In the genomic region with DNA sequence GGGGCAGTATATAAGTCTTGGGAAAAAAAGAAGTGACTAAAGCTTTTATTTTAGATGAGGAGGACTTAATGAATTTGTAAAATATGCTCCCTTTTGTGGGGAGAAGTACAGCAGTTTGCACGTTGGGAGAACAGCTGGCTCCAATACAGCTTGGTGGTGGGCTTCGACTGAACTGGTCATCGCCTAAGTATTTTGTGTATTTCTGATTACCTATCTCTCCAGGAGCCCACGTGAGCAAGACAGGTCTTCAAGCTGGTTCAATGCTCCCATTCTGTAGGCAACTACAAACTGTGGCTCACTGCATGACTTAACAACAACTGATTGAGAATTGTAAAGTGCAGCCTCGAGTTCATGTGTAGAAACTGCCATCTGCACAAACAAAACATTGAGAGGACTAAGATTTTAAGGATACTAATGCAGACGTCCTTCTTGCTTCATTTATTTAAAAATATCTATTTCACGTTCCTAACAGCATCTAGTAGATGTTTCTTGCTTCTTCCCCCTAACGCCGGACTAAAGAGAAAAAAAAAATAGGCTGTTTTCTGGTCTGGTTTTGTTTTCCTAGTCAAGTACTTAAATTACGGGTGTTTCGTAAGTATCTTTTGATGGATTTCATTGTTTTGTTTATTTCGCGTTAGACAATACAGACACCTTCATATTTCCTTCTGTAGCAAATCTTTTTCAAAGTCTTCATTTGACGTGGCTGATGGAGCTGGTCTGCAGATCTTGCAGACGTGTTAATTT, we compare ENCODE assay signal across 15 cellular contexts. TPM values are rescaled to one million over a fixed set of nuclear protein-coding genes. Genes with fewer than 3 reads are reported as not detected.
DNase-seq lines count a peak whose midpoint lies in the region; ATAC-seq and TF ChIP-seq lines count a peak whose summit lies in the region.
"Had no signal": no experiment of that assay in that cellular context is flagged by ENCODE, and none has a peak within 500 bp of the region (broad histone marks: within the 10 kb centered on the region; RNA-seq: fewer than 3 reads in every experiment).

No MANE protein-coding gene starts in this region.

- H3K27ac Mint-ChIP-seq in T-helper 1 cell treated with Interleukin-12 subunit alpha and Interleukin-12 subunit beta and Interleukin-4 antibody, amounts not matched to agents 30 μg/mL and 1 μg/mL, for 36 hours: peak overlapping the region; percentile 3

- H3K4me3 Mint-ChIP-seq in T-helper 1 cell treated with Interleukin-12 subunit alpha and Interleukin-12 subunit beta and Interleukin-4 antibody, amounts not matched to agents 30 μg/mL and 1 μg/mL, for 36 hours: no peak overlapping the region
- H3K4me3 Mint-ChIP-seq: activated CD4-positive, alpha-beta memory T cell treated with anti-CD3 and anti-CD28 coated beads, Interleukin-2, amount 10 ng/mL, durations not matched to agents 7 days and 5 days had no signal

- no peaks in the 10 kb centered on the region for H3K9me3 Mint-ChIP-seq in T-helper 1 cell treated with Interleukin-12 subunit alpha and Interleukin-12 subunit beta and Interleukin-4 antibody, amounts not matched to agents 30 μg/mL and 1 μg/mL, for 36 hours
- H3K9me3 Mint-ChIP-seq: activated CD4-positive, alpha-beta memory T cell treated with anti-CD3 and anti-CD28 coated beads, Interleukin-2, amount 10 ng/mL, durations not matched to agents 7 days and 5 days had no signal

- ATAC-seq in esophagus mucosa (no peak), GM19467 (IDR thresholded peaks at IDR 0.05; ENCODE audit: unreplicated experiment) (no peak)
- ATAC-seq: gastrocnemius medialis, left colon had no signal

- DNase-seq in T-helper 1 cell (no peak), EL (no peak)
- DNase-seq: 8988T; activated CD4-positive, alpha-beta memory T cell treated with anti-CD3 and anti-CD28 coated beads, Interleukin-2, amount 10 ng/mL, durations not matched to agents 7 days and 5 days; DMS53; gastrocnemius medialis; left colon; NCI-H1694 had no signal

- H3K4me3 ChIP-seq in WI38 (ENCODE audit: low read depth, low read length) (peak overlapping the region; percentile 86), iPS-15b (ENCODE audit: low read depth, low read length) (peak overlapping the region; percentile 59), skeletal muscle satellite cell (ENCODE audit: low read length) (peak overlapping the region; percentile 88)

- H3K36me3 ChIP-seq in iPS-15b (ENCODE audit: control insufficient read depth, insufficient read depth, low read length) (no peaks in the 10 kb centered on the region), skeletal muscle satellite cell (ENCODE audit: insufficient read depth, low read length) (peaks cover 15% of the 10 kb centered on the region)
- H3K36me3 ChIP-seq: gastrocnemius medialis had no signal

- no peak for TF ChIP-seq CTCF in WI38 (IDR thresholded peaks at IDR 0.05; ENCODE audit: low read depth, low read length)

- H3K9ac ChIP-seq in iPS-15b (ENCODE audit: low read depth, low read length) (no peak overlapping the region), skeletal muscle satellite cell (ENCODE audit: low read depth, low read length) (peak overlapping the region; percentile 97)
- H3K9ac ChIP-seq: parathyroid adenoma had no signal

- H3K4me1 Mint-ChIP-seq in T-helper 1 cell treated with Interleukin-12 subunit alpha and Interleukin-12 subunit beta and Interleukin-4 antibody, amounts not matched to agents 30 μg/mL and 1 μg/mL, for 36 hours (ENCODE audit: low read depth): peaks cover 5% of the 10 kb centered on the region

- H3K27me3 ChIP-seq in iPS-15b (ENCODE audit: control insufficient read depth, insufficient read depth, low read length): peaks cover 79% of the 10 kb centered on the region
- no peaks in the 10 kb centered on the region for H3K27me3 ChIP-seq in skeletal muscle satellite cell (ENCODE audit: control insufficient read depth, insufficient read depth, low read length)

- no peaks in the 10 kb centered on the region for H3K36me3 Mint-ChIP-seq in T-helper 1 cell treated with Interleukin-12 subunit alpha and Interleukin-12 subunit beta and Interleukin-4 antibody, amounts not matched to agents 30 μg/mL and 1 μg/mL, for 36 hours (ENCODE audit: low read depth)

- H3K4me1 ChIP-seq in iPS-15b (ENCODE audit: control insufficient read depth, insufficient read depth, low read length): peaks cover 2% of the 10 kb centered on the region
- H3K4me1 ChIP-seq in skeletal muscle satellite cell (ENCODE audit: control insufficient read depth, insufficient read depth, low read length): peaks cover 34% of the 10 kb centered on the region
- H3K4me1 ChIP-seq: gastrocnemius medialis, parathyroid adenoma had no signal

- H3K9me3 ChIP-seq in iPS-15b (ENCODE audit: control insufficient read depth, insufficient read depth, low read length) (no peaks in the 10 kb centered on the region), skeletal muscle satellite cell (replicated peaks; ENCODE audit: low read length) (no peaks in the 10 kb centered on the region)
- H3K9me3 ChIP-seq: gastrocnemius medialis had no signal

- H3K27me3 Mint-ChIP-seq in T-helper 1 cell treated with Interleukin-12 subunit alpha and Interleukin-12 subunit beta and Interleukin-4 antibody, amounts not matched to agents 30 μg/mL and 1 μg/mL, for 36 hours (ENCODE audit: low read depth): peaks cover 86% of the 10 kb centered on the region

- peak overlapping the region; percentile 93 for H3K4me2 ChIP-seq in skeletal muscle satellite cell (ENCODE audit: low read length)

RNA-seq across cellular contexts. Expression of gene GREM1, which starts 1.4 kb away (rescaled TPM):
- 3.0 and 4.4 TPM in 2 replicates for total RNA-seq in skeletal muscle satellite cell (2012; rRNA removed)
- total RNA-seq in esophagus mucosa: 9.2 TPM
- total RNA-seq: activated CD4-positive, alpha-beta memory T cell treated with anti-CD3 and anti-CD28 coated beads, Interleukin-2, amount 10 ng/mL, durations not matched to agents 7 days and 5 days had no signal
